In genomic region chr20:35947489-35947888, GRCh38 we compare ENCODE assay signal across 8 cellular contexts. TPM values are rescaled to one million over a fixed set of nuclear protein-coding genes. Genes with fewer than 3 reads are reported as not detected.
DNase-seq lines count a peak whose midpoint lies in the region; ATAC-seq, FAIRE-seq and TF ChIP-seq lines count a peak whose summit lies in the region.

No MANE protein-coding gene starts in this region.

- no TSS peak for BruUV-seq in OCI-LY7 (replicated peaks; lab: Mats Ljungman, UMichigan)

- FAIRE-seq in small intestine (lab: Jason Lieb, UNC): no peak

- CTCF ChIA-PET in AG04450 (lab: Charles Lee) (interaction anchor here (0.7 kb wide), 1 partner anchor 62 kb away, joined by 3 read pairs; no protein-coding TSS in a partner anchor), OCI-LY7 (lab: Charles Lee; ENCODE audit: unreplicated experiment) (interaction anchor here (0.5 to 0.6 kb wide), 4 partner anchors 17 to 248 kb away, joined by 3 to 5 read pairs (median 3); partner anchors contain the start of genes NFS1 and ROMO1)

- ATAC-seq in GM19463 (IDR thresholded peaks at IDR 0.05; ENCODE audit: unreplicated experiment): no peak

- no peaks in the 10 kb centered on the region for H3K9me2 ChIP-seq in OCI-LY7 (ENCODE audit: insufficient read depth, low read length)

- H3K4me2 ChIP-seq in OCI-LY7 (ENCODE audit: low read length): no peak overlapping the region

- H3K27me3 ChIP-seq in AG04450 (ENCODE audit: control insufficient read depth, insufficient read depth, low read length) (no peaks in the 10 kb centered on the region), small intestine (ENCODE audit: control insufficient read depth in 2 of 2, insufficient read depth in 2 of 2, low read length in 2 of 2) (no peaks in the 10 kb centered on the region)

- intact Hi-C loops in OCI-LY7 (cut with micrococcal nuclease; ENCODE audit: unreplicated experiment): no loop called here

- H3K27ac ChIP-seq in AG04450 (ENCODE audit: low read depth, low read length) (peak overlapping the region; percentile 77), OCI-LY7 (ENCODE audit: low read depth, low read length, poor library complexity, severe bottlenecking) (no peak overlapping the region), small intestine (ENCODE audit: low read depth in 1 of 2, low read length in 1 of 2) (no peak overlapping the region)

- no peak overlapping the region for H2AFZ ChIP-seq in OCI-LY7 (ENCODE audit: low read length)

- POLR2A ChIA-PET in AG04450 (lab: Yijun Ruan, JAX): no interaction called here
- POLR2A ChIA-PET in OCI-LY7 (lab: Charles Lee): no interaction called here

- H3K79me2 ChIP-seq in OCI-LY7 (ENCODE audit: insufficient read depth, low read depth, low read length): peaks cover 16% of the 10 kb centered on the region

- H3K4me1 ChIP-seq in OCI-LY7 (ENCODE audit: insufficient read depth, low read length, poor library complexity, severe bottlenecking): peaks cover 12% of the 10 kb centered on the region
- no peaks in the 10 kb centered on the region for H3K4me1 ChIP-seq in small intestine (ENCODE audit: control insufficient read depth in 2 of 2, insufficient read depth in 1 of 2, low read depth in 1 of 2, low read length in 1 of 2)

- peak; percentile 24 for TF ChIP-seq CTCF in AG04450 (IDR thresholded peaks at IDR 0.05; ENCODE audit: low read depth, low read length)
- TF ChIP-seq CTCF in GM12864 (IDR thresholded peaks at IDR 0.05; ENCODE audit: low read depth, low read length, missing control alignments): peak; percentile 50
- peak; percentile 82 for TF ChIP-seq CTCF in OCI-LY7 (conservative IDR thresholded peaks at IDR 0.05; ENCODE audit: low read length)

- H3K9me3 ChIP-seq in AG04450 (ENCODE audit: control insufficient read depth, insufficient read depth, low read length): no peaks in the 10 kb centered on the region
- no peaks in the 10 kb centered on the region for H3K9me3 ChIP-seq in OCI-LY7 (ENCODE audit: low read length)
- H3K9me3 ChIP-seq in small intestine (ENCODE audit: control insufficient read depth, low read depth): no peaks in the 10 kb centered on the region

- no peak for DNase-seq in AG04450 (ENCODE audit: low read depth, low spot score)
- no peak for DNase-seq in GM12864 (ENCODE audit: low read depth)
- DNase-seq in OCI-LY7 (ENCODE audit: low spot score): peak; percentile 67
- DNase-seq in cerebellar cortex (ENCODE audit: low spot score): peak; percentile 20
- peak; percentile 18 for DNase-seq in small intestine
- DNase-seq in superior temporal gyrus (ENCODE audit: extremely low spot score): no peak
- DNase-seq in inferior parietal cortex (ENCODE audit: extremely low spot score): no peak

- H3K4me3 ChIP-seq in AG04450 (ENCODE audit: low read depth, low read length) (no peak overlapping the region), GM12864 (ENCODE audit: low read depth, low read length) (no peak overlapping the region), OCI-LY7 (ENCODE audit: low read depth, low read length, poor library complexity, severe bottlenecking) (no peak overlapping the region), small intestine (ENCODE audit: low read depth in 1 of 2, low read length in 2 of 2) (no peak overlapping the region)

- peaks cover under 1% of the 10 kb centered on the region; the same call in 1 of the 2 replicates for H4K20me1 ChIP-seq in OCI-LY7 (ENCODE audit: insufficient read depth, low read length)

- H3K36me3 ChIP-seq in OCI-LY7 (ENCODE audit: insufficient read depth, low read length): peaks cover 46% of the 10 kb centered on the region
- H3K36me3 ChIP-seq in small intestine (ENCODE audit: control insufficient read depth in 2 of 2, insufficient read depth in 2 of 2, low read length in 2 of 2): peaks cover 0 to 3% of the 10 kb centered on the region in 2 donors

- WGBS in small intestine, 3 donors: 72 to 78% (median 78%) methylated on average over 9 of the region's 9 CpGs

RNA-seq across cellular contexts. Expression of gene SCAND1, which starts 6.8 kb away (rescaled TPM):
- polyA plus RNA-seq in AG04450 (2011; rRNA removed): 7.4 and 11.1 TPM in 2 replicates
- polyA minus RNA-seq in AG04450 (2011; rRNA and poly(A)+ RNA removed): 2.5 and 3.0 TPM in 2 replicates
- 62.5 and 97.6 TPM in 2 replicates for total RNA-seq in OCI-LY7 (2014; rRNA removed; shearing (Covaris generic))
- total RNA-seq in OCI-LY7 (2022): 63.5 and 75.6 TPM in 2 replicates
- 100 to 1,000 TPM; 181 to 283 (median 277) TPM for polyA plus RNA-seq in small intestine

RNA-seq across cellular contexts. Expression of gene CNBD2, which starts 20.9 kb away (rescaled TPM):
- polyA plus RNA-seq in AG04450 (2011; rRNA removed): 1.8 and 2.0 TPM in 2 replicates
- 0.51 and 0.74 TPM in 2 replicates for polyA minus RNA-seq in AG04450 (2011; rRNA and poly(A)+ RNA removed)
- total RNA-seq in OCI-LY7 (2014; rRNA removed; shearing (Covaris generic)): 10.4 and 14.9 TPM in 2 replicates
- total RNA-seq in OCI-LY7 (2022): 10.2 and 10.5 TPM in 2 replicates
- 10 to 100 TPM; 10.6 to 17.7 (median 16.5) TPM for polyA plus RNA-seq in small intestine

Comparison
In these comparisons a context has a peak if more than half of its experiments do, and no peak if none do; other contexts are left out.
1. DNase-seq: peak in OCI-LY7 (single experiment), cerebellar cortex (single experiment) and small intestine (single experiment); none in AG04450 (single experiment), GM12864 (single experiment), superior temporal gyrus (single experiment) and inferior parietal cortex (single experiment).
2. CTCF ChIP-seq: peak in every context shown above with its lines; median percentile 82 in OCI-LY7; 50 in GM12864; 24 in AG04450.
3. RNA of gene SCAND1, which starts 6.8 kb away (polyA plus RNA-seq): 181 to 283 TPM in small intestine; 7.4 to 11.1 TPM in AG04450; every median in the first group is over 10 times any median in the second.